Comparison of ENCODE assay signal across 8 cellular contexts in the genomic region with DNA sequence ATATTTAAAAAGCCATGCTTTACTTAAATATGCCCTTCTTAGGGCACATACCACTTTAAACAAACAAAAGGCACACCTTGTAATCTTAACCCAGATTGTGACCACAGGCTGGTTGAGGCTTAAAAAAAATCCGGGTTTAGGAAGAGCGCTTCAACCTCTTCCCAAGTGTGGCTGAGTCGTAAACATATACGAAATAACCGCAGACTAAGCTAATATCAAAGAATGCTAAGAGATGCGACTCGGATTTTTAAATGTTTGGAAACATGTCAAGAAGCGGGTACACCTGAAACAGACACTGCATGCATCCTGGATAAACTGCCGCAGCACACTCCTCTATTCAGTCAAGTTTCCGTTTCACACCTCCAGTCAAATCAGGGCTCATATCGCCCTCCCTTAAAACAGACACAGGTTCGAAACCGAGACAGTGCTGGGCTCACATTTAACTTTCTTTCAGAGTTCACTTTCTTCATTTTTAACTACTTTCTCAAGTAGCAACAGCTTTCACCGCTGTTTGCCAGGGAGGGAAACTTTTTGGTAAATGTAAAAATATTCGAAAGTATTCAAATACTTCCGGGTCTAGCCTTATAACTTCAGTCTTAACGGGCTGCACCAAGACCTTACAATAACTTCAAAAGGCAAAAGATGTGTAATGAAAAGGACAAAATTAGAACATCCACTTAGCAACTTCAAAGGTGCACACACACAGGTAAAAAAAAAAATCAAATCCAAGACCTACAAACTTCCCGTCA. TPM values are rescaled to one million over a fixed set of nuclear protein-coding genes. Genes with fewer than 3 reads are reported as not detected.
DNase-seq lines count a peak whose midpoint lies in the region; ATAC-seq, FAIRE-seq and TF ChIP-seq lines count a peak whose summit lies in the region.

No MANE protein-coding gene starts in this region.

- ATAC-seq in GM18858 (IDR thresholded peaks at IDR 0.05; ENCODE audit: unreplicated experiment) (peak; percentile 63), HG02981 (IDR thresholded peaks at IDR 0.05; ENCODE audit: unreplicated experiment) (peak; percentile 49), GM12878 (peak; percentile 69)

- H3K79me2 ChIP-seq in GM12878 (ENCODE audit: control insufficient read depth, insufficient read depth, low read length), result peaks cover 70% of the 10 kb centered on the region

- no peak for TF ChIP-seq RAD21 in GM12878 (IDR thresholded peaks at IDR 0.05; ENCODE audit: insufficient read depth, low read depth, low read length)

- RAD21 ChIA-PET in GM12878 (lab: Charles Lee; ENCODE audit: unreplicated experiment), result no interaction called here

- H3K9me3 ChIP-seq in AG04450 (ENCODE audit: control insufficient read depth, insufficient read depth, low read length) (peaks cover 12% of the 10 kb centered on the region), NT2/D1 (ENCODE audit: insufficient read depth, low read length) (peaks cover 13% of the 10 kb centered on the region; the same call in 1 of the 2 replicates), GM12878 (replicated peaks; ENCODE audit: control insufficient read depth, insufficient read depth, low read length) (peaks cover 4% of the 10 kb centered on the region)

- H3K4me1 ChIP-seq in NT2/D1 (ENCODE audit: insufficient read depth, insufficient read length) (no peaks in the 10 kb centered on the region), GM12878 (ENCODE audit: control insufficient read depth, insufficient read depth, low read length) (peaks cover 28% of the 10 kb centered on the region)

- H3K4me3 ChIP-seq in AG04450 (ENCODE audit: low read depth, low read length) (peak overlapping the region; percentile 90), NT2/D1 (ENCODE audit: insufficient read length, low read depth) (peak overlapping the region; percentile 84), GM12878 (peak overlapping the region; percentile 70), lower leg skin (ENCODE audit: low read depth, poor library complexity, severe bottlenecking) (peak overlapping the region; percentile 84)

- H4K20me1 ChIP-seq in GM12878 (ENCODE audit: control insufficient read depth, insufficient read depth), result peaks cover 3% of the 10 kb centered on the region; the same call in 1 of the 2 replicates

- H3K9ac ChIP-seq in NT2/D1 (ENCODE audit: insufficient read length, low read depth), result peak overlapping the region; percentile 93
- H3K9ac ChIP-seq in GM12878 (ENCODE audit: control insufficient read depth, insufficient read depth, low read length), result peak overlapping the region; percentile 97

- CTCF ChIA-PET in AG04450 (lab: Charles Lee), result no interaction called here
- CTCF ChIA-PET in GM12878 (lab: Yijun Ruan, JAX), result interaction anchor here (0.6 kb wide), 1 partner anchor 240 kb away, joined by 4 read pairs; no protein-coding TSS in a partner anchor

- H3K36me3 ChIP-seq in NT2/D1 (ENCODE audit: insufficient read depth, insufficient read length, low read length) (peaks cover 42% of the 10 kb centered on the region), GM12878 (ENCODE audit: control insufficient read depth in 2 of 2, insufficient read depth in 2 of 2, low read length in 1 of 2) (peaks cover 0 to 8% of the 10 kb centered on the region in 2 experiments; a peak in 1 of 4 replicates)

- TF ChIP-seq EP300 in GM12878 (IDR thresholded peaks at IDR 0.05; ENCODE audit: borderline replicate concordance in 1 of 2, control insufficient read depth in 1 of 2, low read depth in 2 of 2, low read length in 2 of 2), result peak; percentile 46 to 74; a peak in 3 of 4 replicates

- POLR2A ChIA-PET in AG04450 (lab: Yijun Ruan, JAX) (no interaction called here), GM12878 (lab: Charles Lee) (interaction anchor here (0.7 kb wide), 2 partner anchors 10 to 1847 kb away, joined by 3 to 6 read pairs; no protein-coding TSS in a partner anchor)

- H3K4me2 ChIP-seq in GM12878 (ENCODE audit: control insufficient read depth, insufficient read depth), result peak overlapping the region; percentile 75

- peak; percentile 47; the same call in 1 of the 2 replicates for TF ChIP-seq POLR2A in GM12878 (IDR thresholded peaks at IDR 0.05; ENCODE audit: low read depth, low read length)
- TF ChIP-seq POLR2A in lower leg skin (IDR thresholded peaks at IDR 0.05), result no peak

- TSS peak; percentile 76 for BruUV-seq in GM12878 (replicated peaks; lab: Mats Ljungman, UMichigan)

- no peak overlapping the region for H3K27ac ChIP-seq in AG04450 (ENCODE audit: low read depth, low read length)
- peak overlapping the region; percentile 96 for H3K27ac ChIP-seq in GM12878 (ENCODE audit: control insufficient read depth, insufficient read depth)

- intact Hi-C loops in GM12878 (cut with micrococcal nuclease; ENCODE audit: unreplicated experiment) (loop anchor here (1.0 to 5.0 kb wide), 2 partner anchors 49 to 556 kb away; a partner anchor contains a TSS), lower leg skin (cut with DNase I; ENCODE audit: low total_unique reads) (no loop called here)

- DNase-seq in AG04450 (ENCODE audit: low read depth, low spot score) (no peak), NT2/D1 (ENCODE audit: low read depth, low spot score) (no peak), GM12878 (ENCODE audit: low read depth, low spot score) (peak; percentile 78), lower leg skin (ENCODE audit: low spot score in 2 of 2) (no peak), middle frontal gyrus (ENCODE audit: extremely low spot score, low spot score) (no peak)
- DNase-seq in stimulated activated naive CD4-positive, alpha-beta T cell treated with Interleukin-2 at 50 U/mL for 16 hours (lab: John Stamatoyannopoulos, UW), result peak; percentile 39

- peak overlapping the region; percentile 75 for H2AFZ ChIP-seq in GM12878 (ENCODE audit: control insufficient read depth, low read depth, low read length)

- peak; percentile 92 for FAIRE-seq in GM12878 (lab: Jason Lieb, UNC)

- in situ Hi-C loops in GM12878 (cut with MboI), result loop anchor here (10.0 kb wide), 1 partner anchor 268 kb away; no protein-coding TSS in a partner anchor

- WGBS in GM12878 (ENCODE audit: insufficient coverage, insufficient replicate concordance, low lambda C conversion rate, missing lambda C conversion rate), result 1% methylated on average over 18 of the region's 18 CpGs
- WGBS in lower leg skin, 2 donors, result 2 to 5% methylated on average over 18 of the region's 18 CpGs

- TF ChIP-seq CTCF in AG04450 (IDR thresholded peaks at IDR 0.05; ENCODE audit: low read depth, low read length) (no peak), GM12878 (IDR thresholded peaks at IDR 0.05 in 2 of 3, conservative IDR thresholded peaks at IDR 0.05 in 1 of 3; ENCODE audit: control insufficient read depth in 2 of 3, extremely low read depth in 1 of 3, insufficient read depth in 1 of 3, low read depth in 3 of 3, low read length in 3 of 3) (no peak), lower leg skin (IDR thresholded peaks at IDR 0.05) (no peak)

- SMC1A ChIA-PET in GM12878 (lab: Charles Lee; ENCODE audit: uncharacterized antibody, unreplicated experiment), result interaction anchor here (0.6 kb wide), 1 partner anchor 129 kb away, joined by 3 read pairs; no protein-coding TSS in a partner anchor

- no peaks in the 10 kb centered on the region for H3K27me3 ChIP-seq in AG04450 (ENCODE audit: control insufficient read depth, insufficient read depth, low read length)
- peaks cover 2% of the 10 kb centered on the region for H3K27me3 ChIP-seq in NT2/D1 (ENCODE audit: insufficient read depth, insufficient read length)
- H3K27me3 ChIP-seq in GM12878 (replicated peaks in 1 of 2; ENCODE audit: control insufficient read depth in 2 of 2, insufficient read depth in 2 of 2, low read length in 1 of 2), result no peaks in the 10 kb centered on the region

TF ChIP-seq in GM12878, 131 proteins besides CTCF, POLR2A, EP300 and RAD21 (continues in another document):
- TF ChIP-seq ZNF207 (IDR thresholded peaks at IDR 0.05; ENCODE audit: borderline replicate concordance) (no peak), IRF4 (IDR thresholded peaks at IDR 0.05; ENCODE audit: low read depth, low read length) (peak; percentile 81), SIX5 (IDR thresholded peaks at IDR 0.05; ENCODE audit: low read depth, low read length, severe bottlenecking) (no peak), ZZZ3 (IDR thresholded peaks at IDR 0.05; ENCODE audit: control insufficient read depth, insufficient read length, low read depth) (no peak), ZSCAN29 (IDR thresholded peaks at IDR 0.05) (peak; percentile 79), ESRRA (IDR thresholded peaks at IDR 0.05; ENCODE audit: low read length) (no peak), BMI1 (IDR thresholded peaks at IDR 0.05; ENCODE audit: borderline replicate concordance) (no peak), LARP7 (IDR thresholded peaks at IDR 0.05) (no peak), EED (IDR thresholded peaks at IDR 0.05; ENCODE audit: low read depth) (peak; percentile 71), NR2C1 (IDR thresholded peaks at IDR 0.05) (peak; percentile 25; the same call in 1 of the 2 replicates), STAT3 (IDR thresholded peaks at IDR 0.05; ENCODE audit: low read depth, low read length) (0 out of 2 replicates have a peak, but pooled peaks have one; percentile 81), MYB (IDR thresholded peaks at IDR 0.05; ENCODE audit: borderline replicate concordance, low read depth, low read length) (no peak), ZNF384 (IDR thresholded peaks at IDR 0.05; ENCODE audit: borderline replicate concordance, low read depth, low read length) (no peak), NRF1 (conservative IDR thresholded peaks at IDR 0.05; ENCODE audit: low read depth, low read length) (no peak), IKZF2 (IDR thresholded peaks at IDR 0.05) (peak; percentile 71 to 76)

RNA-seq across cellular contexts. Expression of a gene that starts 1.3 kb away (rescaled TPM):
- polyA plus RNA-seq in AG04450 (2011; rRNA removed) (39.1 and 68.1 TPM in 2 replicates), GM12878 (2011; rRNA removed) (157 and 297 TPM in 2 replicates), GM12878 (2014; fragmentation: Illumina TruSeq; extraction: Trizol) (312 and 372 TPM in 2 replicates), GM12878 (2014; fragmentation: Nextera tagmentation; extraction: Ambion mirVana) (100 to 1,000 TPM; 111 to 117 TPM), GM12878 (2014; rRNA removed) (139 and 164 TPM in 2 replicates), GM12878 (2016; fragmentation: Nextera tagmentation; extraction: Ambion mirVana) (100 to 1,000 TPM; 206 to 212 TPM)
- 6.3 and 18.7 TPM in 2 replicates for polyA minus RNA-seq in AG04450 (2011; rRNA and poly(A)+ RNA removed)
- 80.2 and 89.8 TPM in 2 replicates for total RNA-seq in GM12878 (2013; cell fraction: nucleolus; rRNA removed)
- total RNA-seq in GM12878 (2014; rRNA removed) (202 and 261 TPM in 2 replicates), GM12878 (2014; rRNA removed; fragmentation: Illumina TruSeq; extraction: Trizol) (331 and 346 TPM in 2 replicates), GM12878 (2021) (187 and 189 TPM in 2 replicates), lower leg skin (100 to 1,000 TPM in 1 of 4 donors, 10 to 100 TPM in 3; 69.0 to 101 (median 87.9) TPM)
- polyA plus RNA-seq in GM12878 (2011; ENCODE audit: low read depth), result 40.6 TPM
- polyA plus RNA-seq in GM12878 (2011; cell fraction: cytosol; rRNA removed), result 37.2 and 48.9 TPM in 2 replicates
- polyA plus RNA-seq in GM12878 (2011; cell fraction: nucleus; rRNA removed), result 39.0 and 50.4 TPM in 2 replicates
- polyA plus RNA-seq in GM12878 (2012), result 91.2 and 106 TPM in 2 replicates
- polyA minus RNA-seq in GM12878 (2011; rRNA and poly(A)+ RNA removed), result 25.4 and 34.5 TPM in 2 replicates
- polyA minus RNA-seq in GM12878 (2011; cell fraction: cytosol; rRNA and poly(A)+ RNA removed), result 52.5 and 58.5 TPM in 2 replicates
- polyA minus RNA-seq in GM12878 (2011; cell fraction: nucleus; rRNA and poly(A)+ RNA removed), result 30.2 and 60.7 TPM in 2 replicates

Comparison
In these comparisons a context has a peak if more than half of its experiments do, and no peak if none do; other contexts are left out.
1. DNase-seq: peak in GM12878 (single experiment) and stimulated activated naive CD4-positive, alpha-beta T cell treated with Interleukin-2 at 50 U/mL for 16 hours (single experiment); none in AG04450 (single experiment), NT2/D1 (single experiment), lower leg skin (0 of 2) and middle frontal gyrus (single experiment).
2. Peak in every context shown above with its lines, with median percentiles within 50 percentile points of each other: H3K4me3 ChIP-seq and ATAC-seq.